ENCODE assay signal across 2 cellular contexts in the genomic region with DNA sequence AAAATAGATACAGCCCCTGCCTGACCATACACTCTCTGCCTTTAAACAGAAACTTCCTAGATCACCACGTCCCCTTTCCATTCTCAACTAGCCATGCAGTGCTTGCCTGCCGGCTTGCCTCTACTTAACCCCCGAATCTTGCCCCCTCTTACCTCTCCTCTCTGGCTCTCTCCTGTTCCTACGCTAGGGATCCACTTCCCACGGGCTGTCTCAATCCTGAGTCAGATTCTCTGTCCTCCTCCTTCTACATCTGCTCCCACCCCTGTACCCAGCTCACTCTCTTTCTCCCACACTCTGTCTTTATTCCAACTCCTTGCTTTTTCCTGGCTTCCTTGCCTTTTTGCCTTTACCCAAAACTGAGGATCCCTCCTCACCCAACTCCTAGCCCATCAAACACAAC.
TF ChIP-seq lines count a peak whose summit lies in the region.

No MANE protein-coding gene starts in this region.

TF ChIP-seq in HEK293, 187 proteins besides CTCF, POLR2A, EP300 and RAD21 (continued from another document):
- TF ChIP-seq ZSCAN18 (tag by site-specific recombination; IDR thresholded peaks at IDR 0.05) (no peak), FEZF1 (tag by site-specific recombination; IDR thresholded peaks at IDR 0.05) (no peak), OSR2 (tag by site-specific recombination; IDR thresholded peaks at IDR 0.05) (no peak), ZFHX2 (tag by site-specific recombination; conservative IDR thresholded peaks at IDR 0.05) (peak; percentile 79), EGR2 (tag by site-specific recombination; IDR thresholded peaks at IDR 0.05; ENCODE audit: low read depth) (peak; percentile 84)

TF ChIP-seq in H1, 55 proteins besides CTCF, POLR2A, EP300 and RAD21 (continued from another document):
- no peak for TF ChIP-seq CBX8 (IDR thresholded peaks at IDR 0.05; ENCODE audit: borderline replicate concordance, low read depth, low read length)
- no peak for TF ChIP-seq TEAD4 (IDR thresholded peaks at IDR 0.05; ENCODE audit: low read depth, low read length)
- no peak for TF ChIP-seq E2F6 (IDR thresholded peaks at IDR 0.05)
- TF ChIP-seq NANOG (IDR thresholded peaks at IDR 0.05; ENCODE audit: insufficient read depth, low read depth, low read length, poor library complexity, severe bottlenecking) = no peak
- no peak for TF ChIP-seq SP2 (IDR thresholded peaks at IDR 0.05; ENCODE audit: low read length)
- TF ChIP-seq POLR2AphosphoS5 (IDR thresholded peaks at IDR 0.05; ENCODE audit: low read depth, low read length) = no peak
- no peak for TF ChIP-seq BACH1 (IDR thresholded peaks at IDR 0.05; ENCODE audit: low read length)
- TF ChIP-seq CTBP2 (IDR thresholded peaks at IDR 0.05; ENCODE audit: borderline replicate concordance, insufficient read depth, insufficient read length, low read length) = no peak
- TF ChIP-seq TAF1 (IDR thresholded peaks at IDR 0.05; ENCODE audit: low read depth, low read length) = no peak
